In the genomic region with DNA sequence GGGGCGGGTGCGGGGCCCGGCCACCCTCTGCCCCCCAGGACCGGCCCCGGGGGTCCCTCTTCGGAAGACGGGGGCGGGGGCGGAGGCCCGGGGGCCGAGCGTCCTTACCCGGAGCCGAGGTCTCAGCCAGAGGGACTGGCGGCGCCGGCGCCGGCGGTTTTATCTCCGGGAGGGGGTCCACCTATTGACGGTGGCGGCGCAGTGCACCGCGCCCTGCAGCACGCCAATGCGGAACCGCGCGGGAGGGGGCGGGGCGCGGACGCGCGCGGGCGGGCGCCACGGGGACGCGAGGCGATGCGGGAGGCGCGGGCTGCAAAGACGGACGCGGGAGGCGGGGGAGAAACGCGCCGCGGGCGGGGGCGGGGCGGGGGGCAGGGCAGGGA, we compare ENCODE assay signal across 10 cellular contexts. TPM values are rescaled to one million over a fixed set of nuclear protein-coding genes. Genes with fewer than 3 reads are reported as not detected.
DNase-seq lines count a peak whose midpoint lies in the region; ATAC-seq, FAIRE-seq and TF ChIP-seq lines count a peak whose summit lies in the region.
"Had no signal": no experiment of that assay in that cellular context is flagged by ENCODE, and none has a peak within 500 bp of the region (broad histone marks: within the 10 kb centered on the region; RNA-seq: fewer than 3 reads in every experiment).

A gene (minus strand): TSS at position 134 of the 383 bp plus-strand sequence. CDS start 1,320 bp downstream, outside the sequence.

- H3K4me1 Mint-ChIP-seq in activated naive CD4-positive, alpha-beta T cell treated with anti-CD3 and anti-CD28 coated beads for 36 hours (ENCODE audit: low read depth) = peaks cover 5% of the 10 kb centered on the region

- ATAC-seq in mucosa of descending colon = peak; percentile 17
- ATAC-seq in HG02678 (IDR thresholded peaks at IDR 0.05; ENCODE audit: unreplicated experiment) = no peak
- no peak for ATAC-seq in GM19397 (IDR thresholded peaks at IDR 0.05; ENCODE audit: unreplicated experiment)
- ATAC-seq: GM12878 had no signal

- H3K9me3 Mint-ChIP-seq in activated naive CD4-positive, alpha-beta T cell treated with anti-CD3 and anti-CD28 coated beads for 36 hours = no peaks in the 10 kb centered on the region
- H3K9me3 Mint-ChIP-seq: stimulated activated naive CD8-positive, alpha-beta T cell treated with anti-CD3 and anti-CD28 coated beads, Interleukin-15, Interleukin-2, amounts not matched to agents 100 ng/mL and 50 ng/mL, for 24 hours had no signal

- H3K36me3 Mint-ChIP-seq in activated naive CD4-positive, alpha-beta T cell treated with anti-CD3 and anti-CD28 coated beads for 36 hours (ENCODE audit: low read depth) = no peaks in the 10 kb centered on the region

- H3K4me3 Mint-ChIP-seq in activated naive CD4-positive, alpha-beta T cell treated with anti-CD3 and anti-CD28 coated beads for 36 hours = no peak within 1 kb of the TSS
- H3K4me3 Mint-ChIP-seq: stimulated activated naive CD8-positive, alpha-beta T cell treated with anti-CD3 and anti-CD28 coated beads, Interleukin-15, Interleukin-2, amounts not matched to agents 100 ng/mL and 50 ng/mL, for 24 hours had no signal

- H3K27me3 Mint-ChIP-seq in activated naive CD4-positive, alpha-beta T cell treated with anti-CD3 and anti-CD28 coated beads for 36 hours (ENCODE audit: low read depth) = peaks cover 18% of the 10 kb centered on the region

- no peaks in the 10 kb centered on the region for H3K36me3 ChIP-seq in mucosa of descending colon (ENCODE audit: low read depth)

- CTCF ChIA-PET in activated naive CD4-positive, alpha-beta T cell treated with anti-CD3 and anti-CD28 coated beads for 36 hours (lab: Charles Lee) = no interaction called here

- TF ChIP-seq CTCF in mucosa of descending colon (IDR thresholded peaks at IDR 0.05) = no peak

- FAIRE-seq in urothelium cell line (lab: Jason Lieb, UNC) = peak; percentile 98
- FAIRE-seq: GM12878 had no signal

- H3K4me3 ChIP-seq in mucosa of descending colon = no peak within 1 kb of the TSS
- H3K4me3 ChIP-seq: GM12878 had no signal

- H3K9me3 ChIP-seq in mucosa of descending colon = no peaks in the 10 kb centered on the region

- peaks cover 15% of the 10 kb centered on the region for H3K4me1 ChIP-seq in mucosa of descending colon (ENCODE audit: low read depth)

- intact Hi-C loops in activated naive CD4-positive, alpha-beta T cell treated with anti-CD3 and anti-CD28 coated beads for 36 hours (cut with micrococcal nuclease) = no loop called here
- intact Hi-C loops in mucosa of descending colon (cut with DNase I, micrococcal nuclease) = no loop called here

- peak; percentile 55 for DNase-seq in activated naive CD4-positive, alpha-beta T cell treated with Interleukin-2 at 50 U/mL for 16 hours
- DNase-seq in activated naive CD4-positive, alpha-beta T cell treated with anti-CD3 and anti-CD28 coated beads for 36 hours = no peak
- DNase-seq in SK-N-DZ (ENCODE audit: low spot score) (peak; percentile 76), dermis blood vessel endothelial cell (peak; percentile 12), mucosa of descending colon (no peak), urothelium cell line (ENCODE audit: low spot score) (peak; percentile 87)

- no peak within 1 kb of the TSS for H3K27ac Mint-ChIP-seq in activated naive CD4-positive, alpha-beta T cell treated with anti-CD3 and anti-CD28 coated beads for 36 hours
- H3K27ac Mint-ChIP-seq: stimulated activated naive CD8-positive, alpha-beta T cell treated with anti-CD3 and anti-CD28 coated beads, Interleukin-15, Interleukin-2, amounts not matched to agents 100 ng/mL and 50 ng/mL, for 24 hours had no signal

RNA-seq across cellular contexts. Expression of the gene that starts here (rescaled TPM):
- total RNA-seq in activated naive CD4-positive, alpha-beta T cell treated with anti-CD3 and anti-CD28 coated beads for 36 hours = under 1 TPM in 1 of 2 experiments, not detected in 1; 0.12 TPM
- polyA plus RNA-seq in SK-N-DZ (2014; cell fraction: cytosol; rRNA removed) = 753 and 802 TPM in 2 replicates
- 489 and 497 TPM in 2 replicates for polyA plus RNA-seq in SK-N-DZ (2014; cell fraction: nucleus; rRNA removed)
- total RNA-seq in dermis blood vessel endothelial cell = 5.0 and 5.3 TPM in 2 replicates
- 10 to 100 TPM in 1 of 3 donors, 1 to 10 TPM in 2; 1.3 to 15.0 (median 2.7) TPM for total RNA-seq in mucosa of descending colon
- polyA plus RNA-seq: GM12878 had no signal

Comparison
In these comparisons a context has a peak if more than half of its experiments do, and no peak if none do; other contexts are left out.
1. DNase-seq: peak in activated naive CD4-positive, alpha-beta T cell treated with Interleukin-2 at 50 U/mL for 16 hours (single experiment), SK-N-DZ (single experiment), dermis blood vessel endothelial cell (single experiment) and urothelium cell line (single experiment); none in activated naive CD4-positive, alpha-beta T cell treated with anti-CD3 and anti-CD28 coated beads for 36 hours (single experiment) and mucosa of descending colon (0 of 3).